Comparison of ENCODE assay signal across 15 cellular contexts in genomic region chr4:159146007-159146330, GRCh38. TPM values are rescaled to one million over a fixed set of nuclear protein-coding genes. Genes with fewer than 3 reads are reported as not detected.
DNase-seq lines count a peak whose midpoint lies in the region; ATAC-seq, FAIRE-seq and TF ChIP-seq lines count a peak whose summit lies in the region.
"Had no signal": no experiment of that assay in that cellular context is flagged by ENCODE, and none has a peak within 500 bp of the region (broad histone marks: within the 10 kb centered on the region; RNA-seq: fewer than 3 reads in every experiment).

No MANE protein-coding gene starts in this region.

- H3K27ac ChIP-seq in HepG2 (ENCODE audit: extremely low read length, insufficient read depth, low read length): no peak overlapping the region
- H3K27ac ChIP-seq in right lobe of liver: no peak overlapping the region
- no peak overlapping the region for H3K27ac ChIP-seq in trophoblast cell (ENCODE audit: low read depth, low read length)
- H3K27ac ChIP-seq: 22Rv1, RWPE1 had no signal

- H3K27me3 Mint-ChIP-seq in immature natural killer cell (ENCODE audit: low read depth in 3 of 3): peaks cover 0 to 3% (median 1%) of the 10 kb centered on the region in 3 donors
- H3K27me3 Mint-ChIP-seq: CD4-positive, alpha-beta T cell had no signal

- H3K18ac ChIP-seq in trophoblast cell (ENCODE audit: low read length): no peak overlapping the region

- ATAC-seq in HepG2 (no peak), right lobe of liver (no peak)

- H3K14ac ChIP-seq in trophoblast cell (ENCODE audit: low read length): no peak overlapping the region

- no peaks in the 10 kb centered on the region for H3K9me3 Mint-ChIP-seq in immature natural killer cell
- H3K9me3 Mint-ChIP-seq: CD4-positive, alpha-beta T cell had no signal

- CTCF ChIA-PET in HepG2 (lab: Yijun Ruan, JAX; ENCODE audit: low intra/inter-chr PET ratio, low total read pairs): no interaction called here

- H4K20me1 ChIP-seq in HepG2 (ENCODE audit: insufficient read depth, low read length): no peaks in the 10 kb centered on the region; the same call in 1 of the 2 replicates

- H3K4ac ChIP-seq in trophoblast cell (ENCODE audit: low read depth, low read length): peak overlapping the region; percentile 76

- TF ChIP-seq CTCF in HepG2 (CRISPR knock-in tag; IDR thresholded peaks at IDR 0.05) (no peak), right lobe of liver (IDR thresholded peaks at IDR 0.05) (no peak)

- FAIRE-seq in HepG2 (lab: Jason Lieb, UNC) (no peak), urothelium cell line (lab: Jason Lieb, UNC) (no peak)

- H3K27me3 ChIP-seq in HepG2 (ENCODE audit: control insufficient read depth in 1 of 2, insufficient read depth in 2 of 2, low read length in 2 of 2) (no peaks in the 10 kb centered on the region), right lobe of liver (no peaks in the 10 kb centered on the region), trophoblast cell (ENCODE audit: insufficient read depth, low read length) (no peaks in the 10 kb centered on the region)
- H3K27me3 ChIP-seq: BE2C had no signal

- no peak overlapping the region for H2BK5ac ChIP-seq in trophoblast cell (ENCODE audit: low read depth, low read length, poor library complexity)

- no peak overlapping the region for H3K27ac Mint-ChIP-seq in immature natural killer cell
- H3K27ac Mint-ChIP-seq: CD4-positive, alpha-beta T cell had no signal

- POLR2A ChIA-PET in HepG2 (lab: Yijun Ruan, JAX): no interaction called here

- H3K4me3 ChIP-seq in HepG2 (replicated peaks in 1 of 3; ENCODE audit: insufficient read depth in 1 of 3, low read depth in 2 of 3, low read length in 3 of 3) (no peak overlapping the region), right lobe of liver (no peak overlapping the region), trophoblast cell (ENCODE audit: low read depth, low read length) (no peak overlapping the region)

- TF ChIP-seq EP300 in HepG2 (IDR thresholded peaks at IDR 0.05; ENCODE audit: low read depth in 2 of 2, low read length in 2 of 2): no peak
- no peak for TF ChIP-seq EP300 in HepG2 (CRISPR knock-in tag; IDR thresholded peaks at IDR 0.05; ENCODE audit: borderline replicate concordance)

- BruUV-seq in HepG2 (replicated peaks; lab: Mats Ljungman, UMichigan): no TSS peak

- H3K4me1 Mint-ChIP-seq in immature natural killer cell: peaks cover 0 to 5% of the 10 kb centered on the region in 2 donors

- no peaks in the 10 kb centered on the region for H3K36me3 Mint-ChIP-seq in immature natural killer cell

- H4K91ac ChIP-seq in trophoblast cell (ENCODE audit: low read depth, low read length): no peak overlapping the region

- no peaks in the 10 kb centered on the region for H3K9me3 ChIP-seq in HepG2 (ENCODE audit: low read length)
- no peaks in the 10 kb centered on the region for H3K9me3 ChIP-seq in right lobe of liver
- H3K9me3 ChIP-seq in trophoblast cell (ENCODE audit: insufficient read depth, low read depth, low read length): no peaks in the 10 kb centered on the region
- H3K9me3 ChIP-seq: BE2C had no signal

- H3K4me3 Mint-ChIP-seq in immature natural killer cell: no peak overlapping the region
- H3K4me3 Mint-ChIP-seq: CD4-positive, alpha-beta T cell had no signal

- no peaks in the 10 kb centered on the region for H3K36me3 ChIP-seq in HepG2 (replicated peaks in 1 of 2; ENCODE audit: control insufficient read depth in 1 of 2, insufficient read depth in 2 of 2, low read length in 2 of 2)
- H3K36me3 ChIP-seq in right lobe of liver: no peaks in the 10 kb centered on the region
- H3K36me3 ChIP-seq in trophoblast cell (ENCODE audit: control insufficient read depth in 1 of 2, insufficient read depth in 2 of 2, low read length in 2 of 2): no peaks in the 10 kb centered on the region
- H3K36me3 ChIP-seq: BE2C had no signal

- no peak overlapping the region for H2BK12ac ChIP-seq in trophoblast cell (ENCODE audit: low read length)

- no peak for TF ChIP-seq RAD21 in HepG2 (CRISPR knock-in tag; IDR thresholded peaks at IDR 0.05)

- no peak overlapping the region for H4K8ac ChIP-seq in trophoblast cell (ENCODE audit: low read depth, low read length)

- H2BK120ac ChIP-seq in trophoblast cell (ENCODE audit: insufficient read depth, low read length, poor library complexity): no peak overlapping the region

- H3K4me2 ChIP-seq in HepG2 (ENCODE audit: low read depth, low read length) (no peak overlapping the region), trophoblast cell (ENCODE audit: low read length) (no peak overlapping the region)

- no peak overlapping the region for H3K23ac ChIP-seq in trophoblast cell (ENCODE audit: low read length)

- TF ChIP-seq POLR2A in HepG2 (IDR thresholded peaks at IDR 0.05; ENCODE audit: insufficient read depth in 1 of 2, low read depth in 2 of 2, low read length in 2 of 2) (no peak), right lobe of liver (IDR thresholded peaks at IDR 0.05) (no peak)

- intact Hi-C loops in HepG2 (cut with micrococcal nuclease; ENCODE audit: unreplicated experiment) (no loop called here), right lobe of liver (cut with DNase I) (no loop called here)

- H3K79me2 ChIP-seq in HepG2 (ENCODE audit: insufficient read depth, low read length): peaks cover 23% of the 10 kb centered on the region
- H3K79me2 ChIP-seq in trophoblast cell (ENCODE audit: control insufficient read depth, insufficient read depth, low read length, poor library complexity): no peaks in the 10 kb centered on the region

- H3K79me1 ChIP-seq in trophoblast cell (ENCODE audit: low read length): no peaks in the 10 kb centered on the region

- no peak overlapping the region for H3K9ac ChIP-seq in HepG2 (ENCODE audit: insufficient read depth, low read depth, low read length)
- no peak overlapping the region for H3K9ac ChIP-seq in trophoblast cell (ENCODE audit: low read length)

- DNase-seq in HepG2 (ENCODE audit: low spot score) (no peak), right lobe of liver (no peak), amniotic epithelial cell (ENCODE audit: low read depth) (peak; percentile 21), fibroblast of peridontal ligament (ENCODE audit: extremely low read depth) (peak; percentile 27), trophoblast cell (no peak), urothelium cell line (ENCODE audit: low spot score) (no peak), immature natural killer cell (no peak)
- DNase-seq in activated T-cell treated with anti-CD3 and anti-CD28 coated beads, Interleukin-2, amount 50 U/mL, for 1 hour: no peak
- DNase-seq: BE2C; CD4-positive, alpha-beta T cell; NCI-H1417 treated with DMSO at 0.1 percent for 48 hours; NCI-H1930; NCI-H446 had no signal

- no peak overlapping the region for H4K12ac ChIP-seq in trophoblast cell (ENCODE audit: low read depth, low read length)

- H2AK5ac ChIP-seq in trophoblast cell (ENCODE audit: low read length): no peak overlapping the region

- H3K4me1 ChIP-seq in HepG2 (ENCODE audit: insufficient read depth, low read length): peaks cover 13% of the 10 kb centered on the region
- peaks cover 0 to 24% (median 11%) of the 10 kb centered on the region in 4 donors for H3K4me1 ChIP-seq in right lobe of liver
- peaks cover 0 to 2% of the 10 kb centered on the region in 2 experiments for H3K4me1 ChIP-seq in trophoblast cell (ENCODE audit: control insufficient read depth in 1 of 2, insufficient read depth in 2 of 2, low read length in 2 of 2)
- H3K4me1 ChIP-seq: BE2C had no signal

- in situ Hi-C loops in HepG2 (cut with HindIII; ENCODE audit: extremely low pct_ligation_motif_present, low pct_unique_long_range_greater_than_20kb): no loop called here

- H2AFZ ChIP-seq in HepG2 (ENCODE audit: low read length): no peak overlapping the region
- no peak overlapping the region for H2AFZ ChIP-seq in trophoblast cell (ENCODE audit: insufficient read depth, low read length, poor library complexity)

TF ChIP-seq in HepG2, 621 proteins besides CTCF, POLR2A, EP300 and RAD21:
- no peak for TF ChIP-seq ZNF44 (CRISPR knock-in tag; IDR thresholded peaks at IDR 0.05)
- TF ChIP-seq ATF7 (IDR thresholded peaks at IDR 0.05): peak; percentile 68
- TF ChIP-seq ATF7 (CRISPR knock-in tag; IDR thresholded peaks at IDR 0.05): no peak

RNA-seq across cellular contexts. Expression of gene RAPGEF2, which starts 43.1 kb away (rescaled TPM):
- total RNA-seq in HepG2 (2016; rRNA removed; fragmentation: Illumina TruSeq; extraction: Trizol) (23.0 and 24.3 TPM in 2 replicates), right lobe of liver (10 to 100 TPM; 22.1 to 32.1 (median 27.2) TPM)
- 4.9 and 6.3 TPM in 2 replicates for total RNA-seq in HepG2 (2016; cell fraction: cytosol; rRNA removed; fragmentation: Illumina TruSeq; extraction: Trizol; ENCODE audit: low read depth)
- total RNA-seq in HepG2 (2016; cell fraction: insoluble cytoplasmic fraction; rRNA removed; fragmentation: Illumina TruSeq; extraction: Trizol): 22.0 and 23.7 TPM in 2 replicates
- 5.0 and 6.3 TPM in 2 replicates for total RNA-seq in HepG2 (2016; cell fraction: membrane; rRNA removed; fragmentation: Illumina TruSeq; extraction: Trizol)
- total RNA-seq in HepG2 (2016; cell fraction: nucleus; rRNA removed; fragmentation: Illumina TruSeq; extraction: Trizol): 35.9 and 37.8 TPM in 2 replicates
- polyA plus RNA-seq in HepG2 (2011; rRNA removed) (17.2 and 19.2 TPM in 2 replicates), immature natural killer cell (1 to 10 TPM in 1 of 3 donors, under 1 TPM in 2; 0.22 to 1.7 (median 0.46) TPM)
- 13.6 and 17.3 TPM in 2 replicates for polyA plus RNA-seq in HepG2 (2011; cell fraction: cytosol; rRNA removed)
- polyA plus RNA-seq in HepG2 (2011; cell fraction: nucleus; rRNA removed): 22.9 and 26.6 TPM in 2 replicates
- 12.4 and 13.7 TPM in 2 replicates for polyA plus RNA-seq in HepG2 (2012)
- polyA plus RNA-seq in HepG2 (2016; cell fraction: cytosol; fragmentation: Illumina TruSeq; extraction: Trizol; ENCODE audit: low read depth): 0.24 and 0.32 TPM in 2 replicates
- polyA plus RNA-seq in HepG2 (2016; cell fraction: insoluble cytoplasmic fraction; fragmentation: Illumina TruSeq; extraction: Trizol; ENCODE audit: low read depth): 12.6 and 13.0 TPM in 2 replicates
- 0.80 and 1.2 TPM in 2 replicates for polyA plus RNA-seq in HepG2 (2016; cell fraction: membrane; fragmentation: Illumina TruSeq; extraction: Trizol; ENCODE audit: low read depth)
- 21.9 and 25.9 TPM in 2 replicates for polyA plus RNA-seq in HepG2 (2016; cell fraction: nucleus; fragmentation: Illumina TruSeq; extraction: Trizol; ENCODE audit: insufficient read depth, low read depth)
- polyA minus RNA-seq in HepG2 (2011; rRNA and poly(A)+ RNA removed; ENCODE audit: low replicate concordance): 24.7 and 32.1 TPM in 2 replicates
- polyA minus RNA-seq in HepG2 (2011; cell fraction: cytosol; rRNA and poly(A)+ RNA removed): 18.1 and 20.7 TPM in 2 replicates
- 83.3 and 91.0 TPM in 2 replicates for polyA minus RNA-seq in HepG2 (2011; cell fraction: nucleus; rRNA and poly(A)+ RNA removed)
- polyA plus RNA-seq in trophoblast cell (2013): 55.6 and 55.9 TPM in 2 replicates

Comparison
In these comparisons a context has a peak if more than half of its experiments do, and no peak if none do; other contexts are left out.
1. DNase-seq: peak in amniotic epithelial cell (single experiment) and fibroblast of peridontal ligament (single experiment); none in HepG2 (single experiment), right lobe of liver (0 of 3), trophoblast cell (0 of 2), urothelium cell line (single experiment), activated T-cell treated with anti-CD3 and anti-CD28 coated beads, Interleukin-2, amount 50 U/mL, for 1 hour (single experiment) and immature natural killer cell (0 of 3).